ENCODE assay signal across 10 cellular contexts in the genomic region with DNA sequence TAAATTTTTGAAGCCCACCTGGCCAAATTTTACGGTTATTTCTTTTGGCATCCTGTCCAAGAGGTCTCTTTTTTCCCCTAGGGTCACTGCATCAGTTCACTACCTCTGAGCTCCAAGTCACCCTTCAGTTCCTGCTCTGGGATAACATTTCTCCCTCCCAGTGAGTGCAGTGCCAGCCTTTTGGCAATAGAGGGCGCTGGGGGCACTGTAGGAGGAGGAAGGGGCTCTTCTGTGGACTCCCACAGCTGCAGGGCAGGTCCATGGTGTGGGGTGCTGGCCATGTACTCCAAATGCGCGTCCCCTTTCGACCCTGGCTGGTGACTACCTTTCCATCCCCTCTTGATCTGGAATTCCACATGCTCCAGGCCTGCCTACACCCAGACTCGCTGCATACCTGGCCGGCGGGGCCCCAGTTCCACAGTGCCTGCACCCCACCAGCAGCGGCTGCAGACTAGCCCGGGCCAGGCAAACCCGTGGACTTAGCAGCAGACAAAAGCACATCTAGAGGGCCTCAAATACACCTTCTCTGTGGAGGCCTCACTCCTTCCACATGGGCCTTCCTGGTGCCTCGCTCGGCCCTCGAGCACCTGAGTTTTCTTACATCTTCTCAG. TPM values are rescaled to one million over a fixed set of nuclear protein-coding genes. Genes with fewer than 3 reads are reported as not detected.
A peak's percentile ranks its signal among the peaks of the same experiment; 100 is the strongest.
DNase-seq lines count a peak whose midpoint lies in the region; ATAC-seq and TF ChIP-seq lines count a peak whose summit lies in the region.
"Had no signal": no experiment of that assay in that cellular context is flagged by ENCODE, and none has a peak within 500 bp of the region (broad histone marks: within the 10 kb centered on the region; RNA-seq: fewer than 3 reads in every experiment).

No MANE protein-coding gene starts in this region.

- H3K4me1 Mint-ChIP-seq in HFFc6 (ENCODE audit: low read depth), result peaks cover 2% of the 10 kb centered on the region
- no peaks in the 10 kb centered on the region for H3K4me1 Mint-ChIP-seq in endothelial cell (ENCODE audit: unreplicated experiment)

- no peaks in the 10 kb centered on the region for H3K9me3 Mint-ChIP-seq in HFFc6
- no peaks in the 10 kb centered on the region for H3K9me3 Mint-ChIP-seq in endothelial cell (ENCODE audit: unreplicated experiment)
- H3K9me3 Mint-ChIP-seq: CD8-positive, alpha-beta memory T cell had no signal

- H3K9me3 ChIP-seq in psoas muscle, result no peaks in the 10 kb centered on the region

- TF ChIP-seq CTCF in HFFc6 (IDR thresholded peaks at IDR 0.05) (peak; percentile 77), endothelial cell (IDR thresholded peaks at IDR 0.05; ENCODE audit: unreplicated experiment) (peak; percentile 79), psoas muscle (IDR thresholded peaks at IDR 0.05) (peak; percentile 40)

- DNase-seq in NCI-H2107 treated with DMSO at 0.1 percent for 48 hours (lab: John Stamatoyannopoulos, UW; ENCODE audit: unreplicated experiment) (peak; percentile 2), NCI-H2107 (lab: John Stamatoyannopoulos, UW) (no peak), HFFc6 (no peak), SKM-1 treated with dmso at 0.1 percent for 144 hours (lab: John Stamatoyannopoulos, UW; ENCODE audit: unreplicated experiment) (peak; percentile 20), endothelial cell (ENCODE audit: low spot score) (peak; percentile 81), psoas muscle (no peak), kidney glomerular epithelial cell (lab: John Stamatoyannopoulos, UW) (no peak)

- H3K4me3 Mint-ChIP-seq in HFFc6 (no peak overlapping the region), endothelial cell (ENCODE audit: unreplicated experiment) (no peak overlapping the region)
- H3K4me3 Mint-ChIP-seq: CD8-positive, alpha-beta memory T cell had no signal

- H3K4me1 ChIP-seq in psoas muscle, result no peaks in the 10 kb centered on the region

- H3K27ac ChIP-seq in psoas muscle, result no peak overlapping the region

- H3K36me3 ChIP-seq in psoas muscle (ENCODE audit: insufficient read depth in 1 of 2, low read depth in 1 of 2), result no peaks in the 10 kb centered on the region

- WGBS in psoas muscle, 3 donors, result 79 to 81% (median 81%) methylated on average over 14 of the region's 14 CpGs

- H3K27me3 Mint-ChIP-seq in HFFc6 (ENCODE audit: insufficient read depth) (peaks cover 9% of the 10 kb centered on the region; the same call in 1 of the 2 replicates), endothelial cell (ENCODE audit: unreplicated experiment) (no peaks in the 10 kb centered on the region)

- intact Hi-C loops in psoas muscle (cut with DNase I), result no loop called here

- no peaks in the 10 kb centered on the region for H3K27me3 ChIP-seq in psoas muscle (ENCODE audit: insufficient read depth in 3 of 3, low read length in 2 of 3)

- H3K27ac Mint-ChIP-seq in HFFc6 (no peak overlapping the region), endothelial cell (ENCODE audit: unreplicated experiment) (no peak overlapping the region)

- H3K4me3 ChIP-seq in psoas muscle, result no peak overlapping the region

- H3K36me3 Mint-ChIP-seq in HFFc6 (ENCODE audit: low read depth) (no peaks in the 10 kb centered on the region), endothelial cell (ENCODE audit: low read depth, unreplicated experiment) (no peaks in the 10 kb centered on the region)
- H3K36me3 Mint-ChIP-seq: CD8-positive, alpha-beta memory T cell had no signal

- peak; percentile 33 to 62 (median 45) for ATAC-seq in psoas muscle
- ATAC-seq in HG03097 (IDR thresholded peaks at IDR 0.05; ENCODE audit: low FRiP score, unreplicated experiment), result no peak

RNA-seq across cellular contexts. Expression of a gene that starts 20.3 kb away (rescaled TPM):
- 10 to 100 TPM; 23.2 to 28.0 (median 25.6) TPM for total RNA-seq in HFFc6 (2021; fragmentation: NEBNext Ultra II Directional; extraction: Animal tissue kit (Norgen Biotek cat#: 25700))
- 34.2 TPM for total RNA-seq in endothelial cell (ENCODE audit: unreplicated experiment)
- 10 to 100 TPM; 17.8 to 24.8 (median 21.2) TPM for total RNA-seq in psoas muscle
- 10 to 100 TPM; 19.2 to 40.1 (median 22.8) TPM for polyA plus RNA-seq in psoas muscle

RNA-seq across cellular contexts. Expression of a gene that starts 29.5 kb away (rescaled TPM):
- total RNA-seq in HFFc6 (2021; fragmentation: NEBNext Ultra II Directional; extraction: Animal tissue kit (Norgen Biotek cat#: 25700)), result not detected
- total RNA-seq in endothelial cell (ENCODE audit: unreplicated experiment) (0.82 TPM), psoas muscle (10 to 100 TPM; 35.5 to 58.8 (median 43.0) TPM)
- polyA plus RNA-seq in psoas muscle, result 10 to 100 TPM in 2 of 3 donors, 1 to 10 TPM in 1; 8.1 to 22.5 (median 11.9) TPM
- total RNA-seq: myocyte had no signal
- polyA plus RNA-seq: CD8-positive, alpha-beta memory T cell had no signal

RNA-seq across cellular contexts. Expression of a gene that starts 58.4 kb away (rescaled TPM):
- 10 to 100 TPM; 35.3 to 40.6 (median 37.9) TPM for total RNA-seq in HFFc6 (2021; fragmentation: NEBNext Ultra II Directional; extraction: Animal tissue kit (Norgen Biotek cat#: 25700))
- total RNA-seq in endothelial cell (ENCODE audit: unreplicated experiment) (13.2 TPM), psoas muscle (10 to 100 TPM; 27.9 to 46.7 (median 38.2) TPM)
- polyA plus RNA-seq in psoas muscle, result 10 to 100 TPM; 62.1 to 86.3 (median 66.1) TPM

Comparison
In these comparisons a context has a peak if more than half of its experiments do, and no peak if none do; other contexts are left out.
1. DNase-seq: peak in NCI-H2107 treated with DMSO at 0.1 percent for 48 hours (single experiment), SKM-1 treated with dmso at 0.1 percent for 144 hours (single experiment) and endothelial cell (single experiment); none in NCI-H2107 (single experiment), HFFc6 (single experiment), psoas muscle (0 of 2) and kidney glomerular epithelial cell (single experiment).
2. RNA of a gene that starts 29.5 kb away (total RNA-seq): 35.5 to 58.8 TPM in psoas muscle; 0.82 TPM in endothelial cell (single experiment) and not detected in HFFc6; every median in the first group is over 10 times any median in the second.
3. Peak in every context shown above with its lines, with median percentiles within 50 percentile points of each other: CTCF ChIP-seq.